9 cellular contexts compared by ENCODE assay signal in the genomic region with DNA sequence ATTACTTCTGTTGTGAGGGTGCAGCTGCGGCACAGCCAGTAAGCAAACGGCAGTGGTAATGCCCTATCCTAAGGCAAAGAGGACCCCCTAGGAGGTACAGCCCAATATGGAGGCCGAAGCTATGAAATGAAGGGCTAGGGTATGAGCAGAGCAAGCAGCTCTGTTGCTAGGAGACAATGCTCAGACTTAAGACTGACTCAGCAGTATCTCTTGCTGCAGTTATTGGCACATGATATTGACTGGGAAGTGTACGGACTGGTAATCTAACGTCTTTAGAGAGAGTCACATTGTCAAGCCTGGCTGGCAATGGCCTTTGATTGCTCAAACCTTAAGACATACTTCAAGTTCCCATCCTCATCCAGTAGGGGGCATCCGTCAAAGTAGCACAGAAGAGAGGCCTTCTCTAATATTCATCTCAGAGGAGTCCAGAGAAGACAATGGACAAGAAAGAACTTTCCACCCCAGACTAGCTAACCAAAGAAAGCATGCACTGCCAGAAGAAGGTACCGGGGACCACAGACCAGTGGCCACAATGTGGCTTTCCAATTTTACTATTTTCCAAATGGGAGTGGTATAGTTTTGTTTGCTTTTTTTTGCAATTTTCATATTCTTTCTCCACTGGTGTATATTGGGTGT. TPM values are rescaled to one million over a fixed set of nuclear protein-coding genes. Genes with fewer than 3 reads are reported as not detected.
DNase-seq lines count a peak whose midpoint lies in the region; ATAC-seq, FAIRE-seq and TF ChIP-seq lines count a peak whose summit lies in the region.
"Had no signal": no experiment of that assay in that cellular context is flagged by ENCODE, and none has a peak within 500 bp of the region (broad histone marks: within the 10 kb centered on the region; RNA-seq: fewer than 3 reads in every experiment).

No MANE protein-coding gene starts in this region.

- H2BK15ac ChIP-seq in mesenchymal stem cell (ENCODE audit: low read depth, poor library complexity, severe bottlenecking): no peak overlapping the region

- FAIRE-seq in bronchial epithelial cell (lab: Jason Lieb, UNC): no peak

- no peak overlapping the region for H3K4me3 ChIP-seq in bronchial epithelial cell (ENCODE audit: low read depth, low read length)
- H3K4me3 ChIP-seq in mesenchymal stem cell (ENCODE audit: insufficient read depth in 1 of 2, low read depth in 1 of 2, low read length in 2 of 2): no peak overlapping the region

- no peaks in the 10 kb centered on the region for H3K9me3 ChIP-seq in mesenchymal stem cell (ENCODE audit: control insufficient read depth, low read length)

- H3K27ac ChIP-seq in mesenchymal stem cell (ENCODE audit: low read length, poor library complexity, severe bottlenecking): no peak overlapping the region

- no peak overlapping the region for H2AFZ ChIP-seq in mesenchymal stem cell (ENCODE audit: low read depth, low read length)

- 79% methylated on average over 7 of the region's 7 CpGs for WGBS in mesenchymal stem cell

- ATAC-seq in GM19463 (IDR thresholded peaks at IDR 0.05; ENCODE audit: unreplicated experiment): no peak
- ATAC-seq in HG02884 (IDR thresholded peaks at IDR 0.05; ENCODE audit: unreplicated experiment): no peak
- ATAC-seq in HG03460 (IDR thresholded peaks at IDR 0.05; ENCODE audit: unreplicated experiment): no peak

- H3K27me3 ChIP-seq in bronchial epithelial cell (ENCODE audit: control insufficient read depth, insufficient read depth, low read length): peaks cover 2% of the 10 kb centered on the region
- H3K27me3 ChIP-seq in mesenchymal stem cell (ENCODE audit: control insufficient read depth in 1 of 2, insufficient read depth in 1 of 2, low read length in 2 of 2): peaks cover 13 to 38% of the 10 kb centered on the region in 2 experiments

- H3K14ac ChIP-seq in mesenchymal stem cell (ENCODE audit: low read length in 2 of 2): no peak overlapping the region

- peaks cover 2% of the 10 kb centered on the region for H3K4me1 ChIP-seq in mesenchymal stem cell (ENCODE audit: control insufficient read depth, insufficient read depth, low read depth, low read length)

- H3K4me2 ChIP-seq in mesenchymal stem cell (ENCODE audit: low read length, poor library complexity, severe bottlenecking): no peak overlapping the region

- no peak overlapping the region for H2BK12ac ChIP-seq in mesenchymal stem cell (ENCODE audit: low read length in 2 of 2)

- no peak overlapping the region for H3K23ac ChIP-seq in mesenchymal stem cell (ENCODE audit: low read length in 2 of 2)

- H2AK5ac ChIP-seq in mesenchymal stem cell (ENCODE audit: low read length, severe bottlenecking): no peak overlapping the region

- H3K18ac ChIP-seq in mesenchymal stem cell (ENCODE audit: low read depth in 1 of 2, low read length in 2 of 2): no peak overlapping the region

- H3K9ac ChIP-seq in mesenchymal stem cell (ENCODE audit: low read length): no peak overlapping the region

- no peak overlapping the region for H3K4ac ChIP-seq in mesenchymal stem cell (ENCODE audit: low read depth in 1 of 2, low read length in 2 of 2)

- no peak overlapping the region for H4K8ac ChIP-seq in mesenchymal stem cell (ENCODE audit: low read length)

- H3K36me3 ChIP-seq in bronchial epithelial cell (ENCODE audit: control insufficient read depth, insufficient read depth, low read length) (no peaks in the 10 kb centered on the region), mesenchymal stem cell (ENCODE audit: control insufficient read depth in 1 of 2, insufficient read depth in 2 of 2, low read depth in 1 of 2, low read length in 2 of 2) (no peaks in the 10 kb centered on the region)

- no peak overlapping the region for H2BK120ac ChIP-seq in mesenchymal stem cell (ENCODE audit: low read depth, low read length)

- no peaks in the 10 kb centered on the region for H3K79me1 ChIP-seq in mesenchymal stem cell (replicated peaks; ENCODE audit: low read length, poor library complexity, severe bottlenecking)

- TF ChIP-seq CTCF in AG09319 (IDR thresholded peaks at IDR 0.05; ENCODE audit: low read depth, low read length) (peak; percentile 65), GM12872 (IDR thresholded peaks at IDR 0.05; ENCODE audit: insufficient read depth, low read depth, low read length) (peak; percentile 81), bronchial epithelial cell (IDR thresholded peaks at IDR 0.05; ENCODE audit: insufficient read depth, low read length, severe bottlenecking) (peak; percentile 64)

- DNase-seq in AG09319 (ENCODE audit: extremely low read depth, low read depth): peak; percentile 25
- peak; percentile 30 for DNase-seq in NCI-H748 treated with DMSO at 0.1 percent for 48 hours (lab: John Stamatoyannopoulos, UW)
- peak; percentile 47 for DNase-seq in bronchial epithelial cell (ENCODE audit: low read depth)
- DNase-seq in mesenchymal stem cell: peak; percentile 57

- H2BK5ac ChIP-seq in mesenchymal stem cell (ENCODE audit: low read depth, low read length, poor library complexity, severe bottlenecking): no peak overlapping the region

- H4K91ac ChIP-seq in mesenchymal stem cell (ENCODE audit: low read length): no peak overlapping the region

RNA-seq across cellular contexts. Expression of a gene that starts 37.0 kb away (rescaled TPM):
- not detected in 2 replicates for total RNA-seq in bronchial epithelial cell
- 0.03 TPM for polyA plus RNA-seq in mesenchymal stem cell (2013, experiment 1 of 2)
- polyA plus RNA-seq in mesenchymal stem cell (2013, experiment 2 of 2): 0.01 TPM
- total RNA-seq: LHCN-M2 had no signal
